In the genomic region with DNA sequence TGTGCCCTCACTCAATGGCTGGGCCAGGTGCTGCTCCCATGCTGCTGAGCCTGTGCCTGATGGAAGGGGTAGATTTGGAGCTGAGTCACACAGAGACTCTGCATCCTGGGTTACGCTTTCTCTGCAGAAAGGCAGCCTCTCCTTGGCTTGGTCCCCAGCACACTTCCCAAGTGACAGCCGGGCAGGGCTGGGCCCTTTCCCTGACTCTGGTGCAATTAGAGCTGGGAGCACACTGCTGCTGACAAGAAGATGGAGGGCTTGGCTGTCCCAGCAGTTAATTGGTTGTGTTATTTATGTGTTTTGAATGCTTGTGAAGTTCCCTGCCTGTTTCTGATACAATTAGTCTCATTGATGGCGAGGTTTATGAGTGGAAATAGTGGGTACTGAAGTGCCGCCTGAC, we compare ENCODE assay signal across 12 cellular contexts.
"Had no signal": no experiment of that assay in that cellular context is flagged by ENCODE, and none has a peak within 500 bp of the region (broad histone marks: within the 10 kb centered on the region; RNA-seq: fewer than 3 reads in every experiment).

No MANE protein-coding gene starts in this region.

- H2AFZ ChIP-seq: neural progenitor cell had no signal

- H3K27ac ChIP-seq: ascending aorta, neural progenitor cell, right atrium auricular region, skin epidermis, tibial nerve, VCaP had no signal

- H3K4me3 Mint-ChIP-seq: activated CD4-positive, alpha-beta memory T cell treated with anti-CD3 and anti-CD28 coated beads for 36 hours; activated T-cell treated with anti-CD3 and anti-CD28 coated beads, Interleukin-2, amount 50 U/mL, for 72 hours; neural progenitor cell; stimulated activated naive B cell treated with anti-CD40 and anti-IgM and Interleukin-4, amounts not matched to agents 10 μg/mL and 1 μg/mL and 100 μg/mL, for 72 hours had no signal

- H3K27me3 Mint-ChIP-seq: activated CD4-positive, alpha-beta memory T cell treated with anti-CD3 and anti-CD28 coated beads for 36 hours; stimulated activated naive B cell treated with anti-CD40 and anti-IgM and Interleukin-4, amounts not matched to agents 10 μg/mL and 1 μg/mL and 100 μg/mL, for 72 hours had no signal

- H3K4me1 Mint-ChIP-seq: neural progenitor cell; stimulated activated naive B cell treated with anti-CD40 and anti-IgM and Interleukin-4, amounts not matched to agents 10 μg/mL and 1 μg/mL and 100 μg/mL, for 72 hours had no signal

- H3K4me3 ChIP-seq: ascending aorta, neural progenitor cell, right atrium auricular region, skin epidermis, tibial nerve had no signal

- H3K27ac Mint-ChIP-seq: activated CD4-positive, alpha-beta memory T cell treated with anti-CD3 and anti-CD28 coated beads for 36 hours; activated T-cell treated with anti-CD3 and anti-CD28 coated beads, Interleukin-2, amount 50 U/mL, for 72 hours; neural progenitor cell; stimulated activated naive B cell treated with anti-CD40 and anti-IgM and Interleukin-4, amounts not matched to agents 10 μg/mL and 1 μg/mL and 100 μg/mL, for 72 hours had no signal

- H3K36me3 Mint-ChIP-seq: activated CD4-positive, alpha-beta memory T cell treated with anti-CD3 and anti-CD28 coated beads for 36 hours; neural progenitor cell; stimulated activated naive B cell treated with anti-CD40 and anti-IgM and Interleukin-4, amounts not matched to agents 10 μg/mL and 1 μg/mL and 100 μg/mL, for 72 hours had no signal

- H3K27me3 ChIP-seq: ascending aorta, neural progenitor cell, right atrium auricular region, tibial nerve had no signal

- H3K4me2 ChIP-seq: neural progenitor cell had no signal

- H3K4me1 ChIP-seq: ascending aorta, neural progenitor cell, right atrium auricular region, tibial nerve had no signal

- H3K36me3 ChIP-seq: ascending aorta, neural progenitor cell, right atrium auricular region, tibial nerve had no signal

- DNase-seq: activated CD4-positive, alpha-beta memory T cell treated with anti-CD3 and anti-CD28 coated beads for 36 hours; activated gamma-delta T cell treated with Interleukin-2 at 50 U/mL for 16 hours; activated T-cell treated with anti-CD3 and anti-CD28 coated beads, Interleukin-2, amount 50 U/mL, for 72 hours; left ventricle myocardium superior; stimulated activated naive B cell treated with anti-CD40 and anti-IgM and Interleukin-4, amounts not matched to agents 10 μg/mL and 1 μg/mL and 100 μg/mL, for 72 hours; T-helper 9 cell had no signal
